Comparison of ENCODE assay signal across 8 cellular contexts in the genomic region with DNA sequence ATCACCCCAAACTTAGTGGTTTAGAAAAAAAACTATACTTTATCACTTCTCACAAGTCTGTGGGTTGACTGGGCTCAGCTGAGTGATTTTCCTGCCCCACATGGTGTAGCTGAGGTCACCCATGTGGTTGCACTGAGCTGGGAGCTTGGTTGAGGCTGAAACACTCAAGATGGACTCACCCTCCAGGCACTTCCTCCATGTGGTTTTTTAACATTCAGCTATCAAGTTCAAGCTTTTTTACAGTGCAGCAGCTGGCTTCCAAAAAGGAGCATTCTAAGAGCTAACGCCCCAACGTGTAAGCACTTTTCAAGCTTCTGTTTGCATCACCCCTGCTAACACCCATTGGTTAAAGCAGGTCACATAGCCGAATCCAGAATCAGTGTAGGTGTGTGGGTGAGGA.
DNase-seq lines count a peak whose midpoint lies in the region; ATAC-seq and TF ChIP-seq lines count a peak whose summit lies in the region.

No MANE protein-coding gene starts in this region.

- H3K9me3 Mint-ChIP-seq in activated T-cell treated with anti-CD3 and anti-CD28 coated beads, Interleukin-2, amount 50 U/mL, for 72 hours: peaks cover 6 to 8% of the 10 kb centered on the region in 2 donors
- no peaks in the 10 kb centered on the region for H3K9me3 Mint-ChIP-seq in MCF 10A (ENCODE audit: unreplicated experiment)

- ATAC-seq in GM21526 (IDR thresholded peaks at IDR 0.05; ENCODE audit: low FRiP score, unreplicated experiment): peak; percentile 89
- ATAC-seq in activated T-cell treated with anti-CD3 and anti-CD28 coated beads, Interleukin-2, amount 50 U/mL, for 72 hours (replicated peaks in 1 of 2): peak; percentile 98 to 99

- BruUV-seq in MCF 10A (replicated peaks; lab: Mats Ljungman, UMichigan): no TSS peak

- intact Hi-C loops in MCF 10A (cut with micrococcal nuclease): no loop called here

- POLR2A ChIA-PET in MCF 10A (lab: Yijun Ruan, JAX): interaction anchor here (0.7 to 1.3 kb wide), 2 partner anchors 15 to 81 kb away, joined by 3 to 5 read pairs; no protein-coding TSS in a partner anchor

- no peak overlapping the region for H3K4me3 Mint-ChIP-seq in activated T-cell treated with anti-CD3 and anti-CD28 coated beads, Interleukin-2, amount 50 U/mL, for 72 hours
- H3K4me3 Mint-ChIP-seq in MCF 10A (ENCODE audit: unreplicated experiment): no peak overlapping the region

- TF ChIP-seq CTCF in GM06990 (IDR thresholded peaks at IDR 0.05; ENCODE audit: insufficient read depth, low read length, poor library complexity, severe bottlenecking) (no peak), MCF 10A (IDR thresholded peaks at IDR 0.05; ENCODE audit: unreplicated experiment) (no peak)

- no peaks in the 10 kb centered on the region for H3K27me3 ChIP-seq in GM06990 (replicated peaks; ENCODE audit: control insufficient read depth, insufficient read depth, low read length)

- H3K36me3 ChIP-seq in GM06990 (ENCODE audit: control insufficient read depth, insufficient read depth, low read length): no peaks in the 10 kb centered on the region

- peaks cover 5 to 9% of the 10 kb centered on the region in 2 donors for H3K36me3 Mint-ChIP-seq in activated T-cell treated with anti-CD3 and anti-CD28 coated beads, Interleukin-2, amount 50 U/mL, for 72 hours (ENCODE audit: insufficient read depth in 2 of 2)
- no peaks in the 10 kb centered on the region for H3K36me3 Mint-ChIP-seq in MCF 10A (ENCODE audit: insufficient read depth, unreplicated experiment)

- H3K27ac Mint-ChIP-seq in activated T-cell treated with anti-CD3 and anti-CD28 coated beads, Interleukin-2, amount 50 U/mL, for 72 hours: peak overlapping the region; percentile 92
- H3K27ac Mint-ChIP-seq in MCF 10A (ENCODE audit: low read depth, unreplicated experiment): no peak overlapping the region

- no peaks in the 10 kb centered on the region for H3K27me3 Mint-ChIP-seq in activated T-cell treated with anti-CD3 and anti-CD28 coated beads, Interleukin-2, amount 50 U/mL, for 72 hours (ENCODE audit: low read depth)
- no peaks in the 10 kb centered on the region for H3K27me3 Mint-ChIP-seq in MCF 10A (ENCODE audit: insufficient read depth, unreplicated experiment)

- CTCF ChIA-PET in MCF 10A (lab: Yijun Ruan, JAX): interaction anchor here (0.7 to 1.1 kb wide), 2 partner anchors 24 to 186 kb away, joined by 3 to 4 read pairs; no protein-coding TSS in a partner anchor

- H3K4me1 Mint-ChIP-seq in activated T-cell treated with anti-CD3 and anti-CD28 coated beads, Interleukin-2, amount 50 U/mL, for 72 hours (ENCODE audit: low read depth): peaks cover 7% of the 10 kb centered on the region
- no peaks in the 10 kb centered on the region for H3K4me1 Mint-ChIP-seq in MCF 10A (ENCODE audit: insufficient read depth, unreplicated experiment)

- DNase-seq in GM06990 (ENCODE audit: extremely low read depth, insufficient read length) (peak; percentile 68), HS-5 (ENCODE audit: low read depth) (peak; percentile 49), NCI-H345 (lab: John Stamatoyannopoulos, UW) (no peak), DMS 273 treated with DMSO at 0.1 percent for 48 hours (lab: John Stamatoyannopoulos, UW) (no peak), MCF 10A (ENCODE audit: unreplicated experiment) (no peak)
- DNase-seq in activated T-cell treated with anti-CD3 and anti-CD28 coated beads, Interleukin-2, amount 50 U/mL, for 72 hours: peak; percentile 67
- DNase-seq in stimulated activated CD8-positive, alpha-beta memory T cell treated with anti-CD3 and anti-CD28 coated beads, Interleukin-12 subunit alpha, Interleukin-12 subunit beta, amount 100 ng/mL, for 1 hour (ENCODE audit: low read depth): peak; percentile 1

- H3K4me3 ChIP-seq in GM06990 (replicated peaks; ENCODE audit: low read depth, low read length): no peak overlapping the region

Comparison
In these comparisons a context has a peak if more than half of its experiments do, and no peak if none do; other contexts are left out.
1. DNase-seq: peak in GM06990 (single experiment), HS-5 (single experiment), activated T-cell treated with anti-CD3 and anti-CD28 coated beads, Interleukin-2, amount 50 U/mL, for 72 hours (2 of 2) and stimulated activated CD8-positive, alpha-beta memory T cell treated with anti-CD3 and anti-CD28 coated beads, Interleukin-12 subunit alpha, Interleukin-12 subunit beta, amount 100 ng/mL, for 1 hour (single experiment); none in NCI-H345 (single experiment), DMS 273 treated with DMSO at 0.1 percent for 48 hours (single experiment) and MCF 10A (single experiment).